ENCODE assay signal across 30 cellular contexts in the genomic region with DNA sequence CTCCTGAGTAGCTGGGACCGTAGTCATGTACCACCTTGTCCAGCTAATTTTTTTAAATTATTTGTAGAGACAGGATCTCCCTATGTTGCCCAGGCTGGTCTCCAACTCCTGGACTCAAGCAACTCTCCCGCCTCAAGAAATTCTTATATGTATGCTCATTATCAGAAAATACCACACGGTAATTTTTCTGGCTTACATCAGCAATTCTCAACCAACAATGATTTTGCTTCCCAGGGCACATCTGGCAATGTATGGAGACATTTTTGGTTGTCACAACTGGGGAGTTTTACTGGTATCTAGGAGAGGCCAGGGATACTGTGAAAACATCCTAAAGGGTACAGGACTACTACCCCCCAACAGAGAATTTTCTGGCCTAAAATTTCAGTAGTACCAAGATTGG. TPM values are rescaled to one million over a fixed set of nuclear protein-coding genes. Genes with fewer than 3 reads are reported as not detected.
A peak's percentile ranks its signal among the peaks of the same experiment; 100 is the strongest.
DNase-seq lines count a peak whose midpoint lies in the region; ATAC-seq and TF ChIP-seq lines count a peak whose summit lies in the region.
"Had no signal": no experiment of that assay in that cellular context is flagged by ENCODE, and none has a peak within 500 bp of the region (broad histone marks: within the 10 kb centered on the region; RNA-seq: fewer than 3 reads in every experiment).

No MANE protein-coding gene starts in this region.

- no peaks in the 10 kb centered on the region for H3K27me3 ChIP-seq in cardiac muscle cell
- no peaks in the 10 kb centered on the region for H3K27me3 ChIP-seq in muscle layer of duodenum (ENCODE audit: low read depth, low read length)
- no peaks in the 10 kb centered on the region for H3K27me3 ChIP-seq in upper lobe of right lung
- H3K27me3 ChIP-seq: Peyer's patch, SJSA1 had no signal

- H3K27ac ChIP-seq in cardiac muscle cell (peak overlapping the region; percentile 95), muscle layer of duodenum (ENCODE audit: low read length) (peak overlapping the region; percentile 67), upper lobe of right lung (peak overlapping the region; percentile 68)
- H3K27ac ChIP-seq: 22Rv1, epithelial cell of prostate, SJSA1 had no signal

- no peaks in the 10 kb centered on the region for H3K27me3 Mint-ChIP-seq in activated T-helper 17 cell treated with anti-CD3 and anti-CD28 coated beads, Interleukin-2, amount 50 U/mL, for 72 hours
- H3K27me3 Mint-ChIP-seq: CD4-positive, alpha-beta T cell; central memory CD8-positive, alpha-beta T cell; naive thymus-derived CD4-positive, alpha-beta T cell; stimulated activated naive CD8-positive, alpha-beta T cell treated with anti-CD3 and anti-CD28 coated beads, Interleukin-15, amount 100 ng/mL, for 72 hours; T-cell; type B pancreatic cell had no signal

- H3K27ac Mint-ChIP-seq in activated T-helper 17 cell treated with anti-CD3 and anti-CD28 coated beads, Interleukin-2, amount 50 U/mL, for 72 hours, result no peak overlapping the region
- H3K27ac Mint-ChIP-seq: activated T-helper 2 cell treated with anti-CD3 and anti-CD28 coated beads, Interferon-gamma antibody, Interleukin-2, Interleukin-4, amounts not matched to agents 10 μg/mL and 5 μg/mL and 100 μg/mL, durations not matched to agents 14 hours and 24 hours and 36 hours; CD4-positive, alpha-beta T cell; mesothelial cell of epicardium; T-cell; type B pancreatic cell had no signal

- no peak for ATAC-seq in left cardiac atrium
- ATAC-seq in upper lobe of right lung, result no peak
- no peak for ATAC-seq in activated T-helper 17 cell treated with anti-CD3 and anti-CD28 coated beads, Interleukin-2, amount 50 U/mL, for 72 hours (replicated peaks)
- ATAC-seq: activated naive CD4-positive, alpha-beta T cell treated with anti-CD3 and anti-CD28 coated beads, Interleukin-2, amount 50 U/mL, for 72 hours; naive thymus-derived CD4-positive, alpha-beta T cell; stimulated activated naive CD8-positive, alpha-beta T cell treated with anti-CD3 and anti-CD28 coated beads, Interleukin-15, amount 100 ng/mL, for 72 hours; T-cell had no signal

- no peak for DNase-seq in cardiac muscle cell (ENCODE audit: low read depth in 1 of 2, low spot score in 1 of 2)
- DNase-seq in left cardiac atrium, result no peak
- peak; percentile 30 for DNase-seq in dermis blood vessel endothelial cell
- DNase-seq in upper lobe of right lung, result no peak
- DNase-seq in kidney glomerular epithelial cell (lab: John Stamatoyannopoulos, UW), result no peak
- DNase-seq in SHP77 (lab: John Stamatoyannopoulos, UW), result no peak
- DNase-seq: activated CD4-positive, alpha-beta T cell treated with anti-CD3 and anti-CD28 coated beads, Interleukin-2, amount 50 U/mL, for 48 hours; activated CD4-positive, CD25-positive, alpha-beta regulatory T cell; CD4-positive, alpha-beta T cell; H9; naive thymus-derived CD4-positive, alpha-beta T cell; NCI-H1105; NCI-H2029; NCI-H526 treated with DMSO at 0.1 percent for 48 hours; Peyer's patch; small intestine; stimulated activated CD4-positive, alpha-beta T cell treated with anti-CD3 and anti-CD28 coated beads, Interleukin-1b, Interleukin-23, amount 100 ng/mL, for 48 hours; stimulated activated CD8-positive, alpha-beta memory T cell treated with anti-CD3 and anti-CD28 coated beads, Interleukin-4, amount 100 ng/mL, for 48 hours; stimulated activated naive CD8-positive, alpha-beta T cell treated with anti-CD3 and anti-CD28 coated beads, Interleukin-15, amount 100 ng/mL, for 72 hours; T-cell had no signal

- H3K4me1 ChIP-seq in cardiac muscle cell (ENCODE audit: low read depth), result peaks cover 18% of the 10 kb centered on the region
- H3K4me1 ChIP-seq in muscle layer of duodenum (ENCODE audit: control insufficient read depth in 1 of 2, insufficient read depth in 2 of 2, low read length in 2 of 2), result no peaks in the 10 kb centered on the region
- H3K4me1 ChIP-seq in upper lobe of right lung, result no peaks in the 10 kb centered on the region
- H3K4me1 ChIP-seq: Peyer's patch, SJSA1 had no signal

- peaks cover 84% of the 10 kb centered on the region for H3K36me3 Mint-ChIP-seq in activated T-helper 17 cell treated with anti-CD3 and anti-CD28 coated beads, Interleukin-2, amount 50 U/mL, for 72 hours (ENCODE audit: low read depth)
- H3K36me3 Mint-ChIP-seq: activated naive CD4-positive, alpha-beta T cell treated with anti-CD3 and anti-CD28 coated beads, Interleukin-2, amount 50 U/mL, for 72 hours had no signal

- intact Hi-C loops in left cardiac atrium (cut with DNase I) (no loop called here), upper lobe of right lung (cut with DNase I) (no loop called here)

- H3K36me3 ChIP-seq in cardiac muscle cell (peaks cover 63% of the 10 kb centered on the region), muscle layer of duodenum (ENCODE audit: control insufficient read depth in 1 of 2, insufficient read depth in 2 of 2, low read length in 2 of 2) (peaks cover 41 to 76% of the 10 kb centered on the region in 2 donors), upper lobe of right lung (peaks cover 93% of the 10 kb centered on the region)

- H3K9me3 ChIP-seq in cardiac muscle cell (ENCODE audit: low read depth) (no peaks in the 10 kb centered on the region), muscle layer of duodenum (ENCODE audit: control insufficient read depth in 1 of 2, low read length in 2 of 2) (no peaks in the 10 kb centered on the region), upper lobe of right lung (no peaks in the 10 kb centered on the region)
- H3K9me3 ChIP-seq: Peyer's patch, SJSA1 had no signal

- no peak overlapping the region for H3K4me3 ChIP-seq in cardiac muscle cell
- H3K4me3 ChIP-seq in muscle layer of duodenum (ENCODE audit: low read depth in 1 of 2, low read length in 2 of 2), result no peak overlapping the region
- H3K4me3 ChIP-seq in upper lobe of right lung, result no peak overlapping the region
- H3K4me3 ChIP-seq: Peyer's patch, SJSA1 had no signal

- no peaks in the 10 kb centered on the region for H3K4me1 Mint-ChIP-seq in activated T-helper 17 cell treated with anti-CD3 and anti-CD28 coated beads, Interleukin-2, amount 50 U/mL, for 72 hours
- H3K4me1 Mint-ChIP-seq: central memory CD8-positive, alpha-beta T cell; mesothelial cell of epicardium; stimulated activated naive CD8-positive, alpha-beta T cell treated with anti-CD3 and anti-CD28 coated beads, Interleukin-15, amount 100 ng/mL, for 72 hours; T-cell had no signal

- TF ChIP-seq CTCF in cardiac muscle cell (IDR thresholded peaks at IDR 0.05; ENCODE audit: low read depth, low read length), result no peak
- TF ChIP-seq CTCF in upper lobe of right lung (IDR thresholded peaks at IDR 0.05), result no peak

- H3K9me3 Mint-ChIP-seq in activated T-helper 17 cell treated with anti-CD3 and anti-CD28 coated beads, Interleukin-2, amount 50 U/mL, for 72 hours, result no peaks in the 10 kb centered on the region
- H3K9me3 Mint-ChIP-seq: activated naive CD4-positive, alpha-beta T cell treated with anti-CD3 and anti-CD28 coated beads, Interleukin-2, amount 50 U/mL, for 72 hours; activated T-helper 2 cell treated with anti-CD3 and anti-CD28 coated beads, Interferon-gamma antibody, Interleukin-2, Interleukin-4, amounts not matched to agents 10 μg/mL and 5 μg/mL and 100 μg/mL, durations not matched to agents 14 hours and 24 hours and 36 hours; CD4-positive, alpha-beta T cell; central memory CD8-positive, alpha-beta T cell; H9; mesothelial cell of epicardium; naive thymus-derived CD4-positive, alpha-beta T cell; stimulated activated naive CD8-positive, alpha-beta T cell treated with anti-CD3 and anti-CD28 coated beads, Interleukin-15, amount 100 ng/mL, for 72 hours; T-cell; type B pancreatic cell had no signal

- no peak overlapping the region for H3K4me3 Mint-ChIP-seq in activated T-helper 17 cell treated with anti-CD3 and anti-CD28 coated beads, Interleukin-2, amount 50 U/mL, for 72 hours
- H3K4me3 Mint-ChIP-seq: CD4-positive, alpha-beta T cell; central memory CD8-positive, alpha-beta T cell; H9; mesothelial cell of epicardium; naive thymus-derived CD4-positive, alpha-beta T cell; stimulated activated naive CD8-positive, alpha-beta T cell treated with anti-CD3 and anti-CD28 coated beads, Interleukin-15, amount 100 ng/mL, for 72 hours; T-cell; type B pancreatic cell had no signal

RNA-seq across cellular contexts. Expression of a gene that starts 10.8 kb away (rescaled TPM):
- total RNA-seq in cardiac muscle cell (691 and 719 TPM in 2 replicates), left cardiac atrium (100 to 1,000 TPM; 174 to 197 TPM), dermis blood vessel endothelial cell (236 and 391 TPM in 2 replicates), upper lobe of right lung (132 TPM)
- 1,163 and 1,525 TPM in 2 replicates for polyA plus RNA-seq in cardiac muscle cell
- 100 to 1,000 TPM; 121 to 140 TPM for total RNA-seq in activated T-helper 17 cell treated with anti-CD3 and anti-CD28 coated beads, Interleukin-2, amount 50 U/mL, for 72 hours
